Comparison of ENCODE assay signal across 15 cellular contexts in the genomic region with DNA sequence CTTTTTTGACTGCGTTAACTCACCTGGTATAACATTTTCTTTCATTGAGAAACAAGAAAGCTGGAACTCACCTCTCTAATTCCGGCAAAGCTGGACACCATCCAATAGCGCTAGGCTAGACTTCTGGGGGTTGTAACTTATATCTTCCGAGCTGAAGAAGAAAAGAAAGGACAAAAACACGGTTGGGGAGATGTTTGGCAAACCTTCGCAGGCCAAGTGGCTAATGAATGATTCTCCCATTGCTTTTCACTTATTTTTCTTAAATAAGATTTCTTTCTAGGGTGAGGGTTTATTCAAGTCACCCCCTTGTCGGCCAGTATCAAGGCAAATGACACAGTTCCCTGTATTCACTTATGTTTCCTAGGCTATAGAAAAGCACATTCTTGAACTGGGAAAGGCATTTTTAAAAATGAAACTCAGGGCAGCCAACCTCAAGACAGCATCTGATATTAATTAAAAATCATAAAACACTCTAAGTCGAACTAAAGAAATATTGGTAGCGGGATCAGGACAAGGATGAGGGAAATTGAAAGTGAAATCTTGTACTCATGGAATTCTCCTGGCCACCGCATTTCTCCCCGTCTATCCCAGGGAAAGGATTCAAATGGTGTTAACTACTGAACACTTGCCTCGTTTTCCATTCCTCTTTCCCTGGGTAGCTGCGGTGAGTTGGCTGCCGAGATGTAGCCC.
DNase-seq lines count a peak whose midpoint lies in the region; ATAC-seq and TF ChIP-seq lines count a peak whose summit lies in the region.
"Had no signal": no experiment of that assay in that cellular context is flagged by ENCODE, and none has a peak within 500 bp of the region (broad histone marks: within the 10 kb centered on the region; RNA-seq: fewer than 3 reads in every experiment).

No MANE protein-coding gene starts in this region.

- H3K27ac ChIP-seq in ACC112 (ENCODE audit: low read depth, low read length): peak overlapping the region; percentile 42
- H3K27ac ChIP-seq in ovary: no peak overlapping the region
- H3K27ac ChIP-seq in A673 (ENCODE audit: low read depth, low read length, poor library complexity, severe bottlenecking): no peak overlapping the region

- no peak for TF ChIP-seq EP300 in ovary (IDR thresholded peaks at IDR 0.05)

- CTCF ChIA-PET in A673 (lab: Charles Lee): no interaction called here

- H3K27me3 ChIP-seq in ACC112 (ENCODE audit: insufficient read depth, low read length): no peaks in the 10 kb centered on the region
- no peaks in the 10 kb centered on the region for H3K27me3 ChIP-seq in ovary
- no peaks in the 10 kb centered on the region for H3K27me3 ChIP-seq in A673 (replicated peaks; ENCODE audit: insufficient read depth, low read depth, low read length, poor library complexity)

- WGBS in ovary, 3 donors: 8 to 14% (median 9%) methylated on average over 14 of the region's 14 CpGs

- BruUV-seq in A673 (replicated peaks; lab: Mats Ljungman, UMichigan): no TSS peak

- H3K4me3 ChIP-seq in ACC112 (ENCODE audit: low read depth, low read length): peak overlapping the region; percentile 77
- H3K4me3 ChIP-seq in foreskin fibroblast (ENCODE audit: low read depth in 1 of 2, low read length in 2 of 2): peak overlapping the region; percentile 48 to 54
- peak overlapping the region; percentile 40 for H3K4me3 ChIP-seq in ovary
- no peak overlapping the region for H3K4me3 ChIP-seq in A673 (ENCODE audit: low read depth, low read length, poor library complexity, severe bottlenecking)

- H3K9me3 ChIP-seq in ovary (no peaks in the 10 kb centered on the region), A673 (ENCODE audit: low read depth, low read length, poor library complexity, severe bottlenecking) (no peaks in the 10 kb centered on the region)

- TF ChIP-seq POLR2A in ovary (IDR thresholded peaks at IDR 0.05): no peak

- peak overlapping the region; percentile 78 for H2AFZ ChIP-seq in ACC112 (ENCODE audit: low read length, unreplicated experiment)

- peaks cover 12% of the 10 kb centered on the region for H3K4me1 ChIP-seq in ACC112 (ENCODE audit: control insufficient read depth, insufficient read depth, low read length, unreplicated experiment)
- H3K4me1 ChIP-seq in ovary (ENCODE audit: insufficient read depth): peaks cover 1% of the 10 kb centered on the region
- no peaks in the 10 kb centered on the region for H3K4me1 ChIP-seq in A673 (ENCODE audit: insufficient read depth, low read length, poor library complexity, severe bottlenecking)

- no peak for ATAC-seq in HG02970 (IDR thresholded peaks at IDR 0.05; ENCODE audit: low FRiP score, unreplicated experiment)
- ATAC-seq: esophagus mucosa had no signal

- H3K36me3 ChIP-seq in ACC112 (ENCODE audit: insufficient read depth, low read length): no peaks in the 10 kb centered on the region
- no peaks in the 10 kb centered on the region for H3K36me3 ChIP-seq in ovary
- H3K36me3 ChIP-seq in A673 (ENCODE audit: insufficient read depth, low read length, poor library complexity, severe bottlenecking): no peaks in the 10 kb centered on the region

- TF ChIP-seq CTCF in foreskin fibroblast (IDR thresholded peaks at IDR 0.05; ENCODE audit: low read depth, low read length) (no peak), ovary (IDR thresholded peaks at IDR 0.05) (no peak), A673 (conservative IDR thresholded peaks at IDR 0.05; ENCODE audit: low read depth, low read length) (no peak)

- intact Hi-C loops in ovary (cut with DNase I) (no loop called here), A673 (cut with micrococcal nuclease; ENCODE audit: unreplicated experiment) (no loop called here)

- POLR2A ChIA-PET in A673 (lab: Charles Lee; ENCODE audit: low non-redundant PET): no interaction called here

- no peaks in the 10 kb centered on the region for H3K79me2 ChIP-seq in ACC112 (ENCODE audit: control insufficient read depth, insufficient read depth, low read length, unreplicated experiment)

- DNase-seq in RPMI7951 (ENCODE audit: low read depth) (peak; percentile 29), foreskin fibroblast (peak in 1 of 2 donors; percentile 51), ovary (no peak), cerebellum (ENCODE audit: low spot score) (no peak), NCI-H510A (lab: John Stamatoyannopoulos, UW) (no peak), A673 (ENCODE audit: low spot score) (no peak)
- DNase-seq: activated CD4-positive, alpha-beta memory T cell treated with anti-CD3 and anti-CD28 coated beads, Interleukin-2, amount 10 ng/mL, durations not matched to agents 7 days and 5 days; activated naive CD8-positive, alpha-beta T cell treated with anti-CD3 and anti-CD28 coated beads, Interleukin-2, amount 10 ng/mL, durations not matched to agents 7 days and 5 days; C1 segment of cervical spinal cord; NCI-H1417; NK-92 treated with Interleukin-12 subunit alpha and Interleukin-12 subunit beta, amount 100 ng/mL, for 24 hours; stimulated activated CD4-positive, alpha-beta T cell treated with anti-CD3 and anti-CD28 coated beads, Interleukin-12 subunit alpha, Interleukin-12 subunit beta, amount 100 ng/mL, for 4 hours had no signal
